Comparison of ENCODE assay signal across 18 cellular contexts in genomic region chr7:28811003-28811402, GRCh38.
"Had no signal": no experiment of that assay in that cellular context is flagged by ENCODE, and none has a peak within 500 bp of the region (broad histone marks: within the 10 kb centered on the region; RNA-seq: fewer than 3 reads in every experiment).

No MANE protein-coding gene starts in this region.

- H3K4me3 ChIP-seq: gastroesophageal sphincter, hepatocyte, mucosa of descending colon, right atrium auricular region, sigmoid colon, skin epidermis, thoracic aorta, transverse colon had no signal

- FAIRE-seq: endometrium had no signal

- H3K4me2 ChIP-seq: hepatocyte had no signal

- H3K27me3 ChIP-seq: gastroesophageal sphincter, hepatocyte, neutrophil, right atrium auricular region, sigmoid colon, transverse colon had no signal

- H3K36me3 ChIP-seq: thoracic aorta, transverse colon had no signal

- H3K27ac ChIP-seq: gastroesophageal sphincter, hepatocyte, neutrophil, right atrium auricular region, sigmoid colon, skin epidermis, thoracic aorta, transverse colon had no signal

- DNase-seq: effector memory CD4-positive, alpha-beta T cell; foreskin fibroblast; left colon; mucosa of descending colon; naive thymus-derived CD8-positive, alpha-beta T cell; sigmoid colon; stimulated activated CD4-positive, alpha-beta T cell treated with anti-CD3 and anti-CD28 coated beads, Interleukin-2, amount 100 ng/mL, for 24 hours; stimulated activated CD4-positive, alpha-beta T cell treated with anti-CD3 and anti-CD28 coated beads, Interleukin-4, amount 100 ng/mL, for 4 hours; stimulated activated naive B cell treated with anti-CD40 and anti-IgM and Interleukin-4, amounts not matched to agents 10 μg/mL and 1 μg/mL and 100 μg/mL, for 72 hours; stimulated activated naive CD8-positive, alpha-beta T cell treated with anti-CD3 and anti-CD28 coated beads, Interleukin-15, amount 100 ng/mL, for 72 hours; transverse colon had no signal

- H3K27me3 Mint-ChIP-seq: naive thymus-derived CD8-positive, alpha-beta T cell; stimulated activated naive B cell treated with anti-CD40 and anti-IgM and Interleukin-4, amounts not matched to agents 10 μg/mL and 1 μg/mL and 100 μg/mL, for 72 hours; stimulated activated naive CD8-positive, alpha-beta T cell treated with anti-CD3 and anti-CD28 coated beads, Interleukin-15, amount 100 ng/mL, for 72 hours had no signal

- H3K4me3 Mint-ChIP-seq: naive thymus-derived CD8-positive, alpha-beta T cell; stimulated activated naive B cell treated with anti-CD40 and anti-IgM and Interleukin-4, amounts not matched to agents 10 μg/mL and 1 μg/mL and 100 μg/mL, for 72 hours; stimulated activated naive CD8-positive, alpha-beta T cell treated with anti-CD3 and anti-CD28 coated beads, Interleukin-15, amount 100 ng/mL, for 72 hours had no signal

- H3K27ac Mint-ChIP-seq: naive thymus-derived CD8-positive, alpha-beta T cell; stimulated activated naive B cell treated with anti-CD40 and anti-IgM and Interleukin-4, amounts not matched to agents 10 μg/mL and 1 μg/mL and 100 μg/mL, for 72 hours had no signal

- H3K9me3 ChIP-seq: gastroesophageal sphincter, mucosa of descending colon, neutrophil, right atrium auricular region, sigmoid colon, thoracic aorta, transverse colon had no signal

- H3K9me3 Mint-ChIP-seq: naive thymus-derived CD8-positive, alpha-beta T cell; stimulated activated naive B cell treated with anti-CD40 and anti-IgM and Interleukin-4, amounts not matched to agents 10 μg/mL and 1 μg/mL and 100 μg/mL, for 72 hours; stimulated activated naive CD8-positive, alpha-beta T cell treated with anti-CD3 and anti-CD28 coated beads, Interleukin-15, amount 100 ng/mL, for 72 hours had no signal

- H3K36me3 Mint-ChIP-seq: naive thymus-derived CD8-positive, alpha-beta T cell; stimulated activated naive B cell treated with anti-CD40 and anti-IgM and Interleukin-4, amounts not matched to agents 10 μg/mL and 1 μg/mL and 100 μg/mL, for 72 hours had no signal

- H3K79me2 ChIP-seq: hepatocyte had no signal

- H2AFZ ChIP-seq: hepatocyte had no signal
